1 cellular context compared by ENCODE assay signal in genomic region chr5:169744336-169744735, GRCh38.
TF ChIP-seq lines count a peak whose summit lies in the region.

No MANE protein-coding gene starts in this region.

TF ChIP-seq in IMR-90, 13 proteins besides CTCF, POLR2A, EP300 and RAD21 (continued from another document):
- no peak for TF ChIP-seq RFX5 (IDR thresholded peaks at IDR 0.05; ENCODE audit: low read depth, low read length)
- TF ChIP-seq CEBPB (IDR thresholded peaks at IDR 0.05; ENCODE audit: low read depth, low read length), result no peak
- TF ChIP-seq MXI1 (IDR thresholded peaks at IDR 0.05; ENCODE audit: borderline replicate concordance, low read depth, low read length), result no peak
TF ChIP-seq in IMR-90: peak in this region for 0.
